In the genomic region with DNA sequence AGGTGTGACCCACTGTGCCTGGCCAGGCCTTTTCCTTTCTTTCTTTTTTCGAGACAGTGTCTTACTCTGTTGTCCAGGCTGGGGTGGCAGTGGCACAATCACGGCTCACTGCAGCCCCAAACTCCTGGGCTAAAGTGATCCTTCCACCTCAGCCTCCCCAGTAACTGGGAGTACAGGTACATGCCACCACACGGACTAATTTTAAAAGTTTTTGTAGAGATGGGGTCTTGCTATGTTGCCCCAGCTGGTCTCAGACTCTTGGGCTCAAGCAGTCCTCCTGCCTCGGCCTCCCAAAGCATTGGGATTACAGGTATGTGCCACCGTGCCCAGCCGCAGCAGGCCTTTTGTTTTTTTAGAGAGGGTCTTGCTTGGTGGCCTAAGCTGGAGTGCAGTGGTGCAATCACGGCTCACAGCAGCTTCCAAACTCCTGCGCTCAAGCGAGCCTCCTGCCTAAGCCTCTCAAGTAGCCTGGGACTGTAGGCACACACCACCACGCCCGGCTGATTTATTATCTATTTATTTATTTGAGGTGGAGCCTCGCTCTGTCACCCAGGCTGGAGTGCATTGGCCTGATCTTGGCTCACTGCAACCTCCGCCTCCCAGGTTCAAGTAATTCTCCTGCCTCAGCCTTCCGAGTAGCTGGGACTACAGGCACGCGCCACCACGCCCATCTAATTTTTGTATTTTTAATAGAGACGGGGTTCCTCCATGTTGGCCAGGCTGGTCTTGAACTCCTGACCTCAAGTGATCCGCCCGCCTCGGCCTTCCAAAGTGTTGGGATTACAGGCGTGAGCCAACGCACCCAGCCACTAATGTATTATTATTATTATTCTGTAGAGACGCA, we compare ENCODE assay signal across 9 cellular contexts. TPM values are rescaled to one million over a fixed set of nuclear protein-coding genes. Genes with fewer than 3 reads are reported as not detected.
DNase-seq lines count a peak whose midpoint lies in the region; TF ChIP-seq lines count a peak whose summit lies in the region.
"Not testable (repeated sequence)": the region's sequence is repeated elsewhere in the genome, so short reads cannot be mapped to it uniquely, and the experiment has no call there.
"Had no signal": no experiment of that assay in that cellular context is flagged by ENCODE, and none has a peak within 500 bp of the region (broad histone marks: within the 10 kb centered on the region; RNA-seq: fewer than 3 reads in every experiment).

No MANE protein-coding gene starts in this region.

- H3K4me2 ChIP-seq in Karpas-422 (ENCODE audit: low read depth, low read length, poor library complexity, severe bottlenecking) = peak overlapping the region; percentile 66

- CTCF ChIA-PET in CD8-positive, alpha-beta memory T cell (lab: Charles Lee) = interaction anchor here (1.9 kb wide), 1 partner anchor 34 kb away, joined by 7 read pairs; no protein-coding TSS in a partner anchor

- not testable (repeated sequence) for H4K20me1 ChIP-seq in Karpas-422 (ENCODE audit: insufficient read depth, low read depth, low read length)

- DNase-seq in CD8-positive, alpha-beta memory T cell; Karpas-422; astrocyte of the spinal cord (ENCODE audit: low read depth, low spot score); esophagus squamous epithelium (lab: John Stamatoyannopoulos, UW); ovary; thyroid gland: not testable (repeated sequence)

- in situ Hi-C loops in astrocyte of the spinal cord (cut with HindIII; ENCODE audit: low sequenced_read_pairs) = not testable (repeated sequence)

- not testable (repeated sequence) for H2AFZ ChIP-seq in Karpas-422 (ENCODE audit: low read length)

- H3K27me3 Mint-ChIP-seq in CD8-positive, alpha-beta memory T cell = not testable (repeated sequence)

- not testable (repeated sequence) for TF ChIP-seq POLR2A in esophagus squamous epithelium (IDR thresholded peaks at IDR 0.05); ovary (IDR thresholded peaks at IDR 0.05); thyroid gland (IDR thresholded peaks at IDR 0.05)

- H3K9ac ChIP-seq in Karpas-422 (ENCODE audit: low read length) = not testable (repeated sequence)
- H3K9ac ChIP-seq in liver (ENCODE audit: low read depth in 1 of 2, low read length in 2 of 2) = peak overlapping the region in 1 of 2 donors; percentile 81

- peak overlapping the region; percentile 92 for H3K27ac ChIP-seq in CD8-positive, alpha-beta memory T cell (ENCODE audit: low read depth, low read length)
- not testable (repeated sequence) for H3K27ac ChIP-seq in Karpas-422 (ENCODE audit: low read length)
- peak overlapping the region; percentile 99 for H3K27ac ChIP-seq in VCaP
- peak overlapping the region; percentile 99 to 100 (median 99) for H3K27ac ChIP-seq in esophagus squamous epithelium
- peak overlapping the region; percentile 83 to 90 for H3K27ac ChIP-seq in liver (ENCODE audit: low read depth in 1 of 2, low read length in 2 of 2)
- peak overlapping the region in 1 of 2 donors; percentile 88 for H3K27ac ChIP-seq in ovary
- H3K27ac ChIP-seq in thyroid gland = peak overlapping the region; percentile 94 to 99 (median 95)

- 55 to 58% methylated on average over 17 to 18 of the region's 24 CpGs for WGBS in esophagus squamous epithelium, 2 donors
- 71% methylated on average over 24 of the region's 24 CpGs for WGBS in liver
- WGBS in ovary, 3 donors = 60 to 75% (median 65%) methylated on average over 24 of the region's 24 CpGs
- WGBS in thyroid gland, 2 donors = 77 to 82% methylated on average over 20 to 24 of the region's 24 CpGs

- intact Hi-C loops in esophagus squamous epithelium (cut with DNase I); thyroid gland (cut with DNase I): not testable (repeated sequence)
- intact Hi-C loops in ovary (cut with DNase I) = loop anchor here in 1 of 4 donors (5.0 to 10.0 kb wide), 2 partner anchors 60 to 263 kb away; a partner anchor contains a TSS

- H3K4me3 Mint-ChIP-seq in CD8-positive, alpha-beta memory T cell = peak overlapping the region; percentile 94 to 97 (median 97)

- H3K4me1 ChIP-seq in CD8-positive, alpha-beta memory T cell (ENCODE audit: insufficient read depth, low read length) = peaks cover 13% of the 10 kb centered on the region
- H3K4me1 ChIP-seq in Karpas-422 (ENCODE audit: low read length) = not testable (repeated sequence)
- H3K4me1 ChIP-seq in esophagus squamous epithelium (peaks cover 25 to 58% (median 42%) of the 10 kb centered on the region in 3 donors), liver (ENCODE audit: control insufficient read depth in 4 of 4, insufficient read depth in 4 of 4, low read length in 3 of 4) (peaks cover 4 to 11% (median 9%) of the 10 kb centered on the region in 4 donors), ovary (ENCODE audit: insufficient read depth) (peaks cover 13% of the 10 kb centered on the region), thyroid gland (peaks cover 13 to 29% of the 10 kb centered on the region in 2 donors)

- H3K79me2 ChIP-seq in Karpas-422 (ENCODE audit: low read length) = not testable (repeated sequence)

- H3K9me2 ChIP-seq in Karpas-422 (replicated peaks; ENCODE audit: insufficient read depth, low read length) = not testable (repeated sequence)

- peaks cover 28 to 40% (median 35%) of the 10 kb centered on the region in 3 donors for H3K4me1 Mint-ChIP-seq in CD8-positive, alpha-beta memory T cell

- POLR2A ChIA-PET in CD8-positive, alpha-beta memory T cell (lab: Charles Lee) = interaction anchor here (0.6 to 1.1 kb wide), 3 partner anchors 10 to 32 kb away, joined by 3 to 7 read pairs (median 3); a partner anchor contains a TSS

- peak overlapping the region; percentile 93 for H3K4me3 ChIP-seq in CD8-positive, alpha-beta memory T cell (ENCODE audit: low read length)
- not testable (repeated sequence) for H3K4me3 ChIP-seq in Karpas-422 (ENCODE audit: low read length)
- H3K4me3 ChIP-seq in astrocyte of the spinal cord (ENCODE audit: low read depth, low read length) (peak overlapping the region; percentile 95), esophagus squamous epithelium (peak overlapping the region; percentile 84 to 98 (median 94)), liver (ENCODE audit: low read depth in 1 of 3, low read length in 3 of 3) (peak overlapping the region; percentile 45 to 87 (median 84)), ovary (peak overlapping the region; percentile 94), thyroid gland (replicated peaks in 1 of 3) (peak overlapping the region; percentile 43 to 95 (median 72))

- not testable (repeated sequence) for H3K36me3 ChIP-seq in CD8-positive, alpha-beta memory T cell (ENCODE audit: insufficient read depth, low read length); Karpas-422 (ENCODE audit: insufficient read depth, low read length); liver (ENCODE audit: control insufficient read depth in 4 of 4, insufficient read depth in 3 of 4, low read depth in 1 of 4, low read length in 3 of 4); ovary; thyroid gland
- peaks cover 7 to 22% (median 9%) of the 10 kb centered on the region in 3 donors for H3K36me3 ChIP-seq in esophagus squamous epithelium

- TF ChIP-seq EP300 in ovary (IDR thresholded peaks at IDR 0.05) = not testable (repeated sequence)

- TF ChIP-seq RAD21 in liver (IDR thresholded peaks at IDR 0.05) = not testable (repeated sequence)

- not testable (repeated sequence) for TF ChIP-seq CTCF in VCaP (conservative IDR thresholded peaks at IDR 0.05); astrocyte of the spinal cord (IDR thresholded peaks at IDR 0.05; ENCODE audit: low read depth, low read length); esophagus squamous epithelium (IDR thresholded peaks at IDR 0.05); liver (IDR thresholded peaks at IDR 0.05; ENCODE audit: low read depth, low read length, missing input control); ovary (IDR thresholded peaks at IDR 0.05); thyroid gland (IDR thresholded peaks at IDR 0.05)

- H3K9me3 Mint-ChIP-seq in CD8-positive, alpha-beta memory T cell = not testable (repeated sequence)

- peak overlapping the region; percentile 81 to 99 (median 96) for H3K27ac Mint-ChIP-seq in CD8-positive, alpha-beta memory T cell

- H3K27me3 ChIP-seq in CD8-positive, alpha-beta memory T cell (ENCODE audit: insufficient read depth, low read length, poor library complexity, severe bottlenecking); Karpas-422 (ENCODE audit: low read length); esophagus squamous epithelium; liver (ENCODE audit: control insufficient read depth in 4 of 4, insufficient read depth in 4 of 4, low read length in 3 of 4); ovary; thyroid gland: not testable (repeated sequence)

- peaks cover 4 to 27% (median 13%) of the 10 kb centered on the region in 3 donors for H3K36me3 Mint-ChIP-seq in CD8-positive, alpha-beta memory T cell

- H3K9me3 ChIP-seq in CD8-positive, alpha-beta memory T cell (ENCODE audit: low read length); Karpas-422 (ENCODE audit: low read length); esophagus squamous epithelium; liver (ENCODE audit: control insufficient read depth in 4 of 4, low read length in 3 of 4); ovary; thyroid gland: not testable (repeated sequence)

RNA-seq across cellular contexts. Expression of a gene that starts 1.0 kb away (rescaled TPM):
- 100 to 1,000 TPM; 116 to 122 TPM for total RNA-seq in CD8-positive, alpha-beta memory T cell
- 334 TPM for polyA plus RNA-seq in CD8-positive, alpha-beta memory T cell
- total RNA-seq in Karpas-422 (2014; rRNA removed; shearing (Covaris generic); ENCODE audit: low replicate concordance) = 3.5 and 4.1 TPM in 2 replicates
- 100 to 1,000 TPM; 185 to 477 (median 324) TPM for total RNA-seq in esophagus squamous epithelium
- 10 to 100 TPM; 28.2 to 50.0 TPM for total RNA-seq in liver
- 100 to 1,000 TPM in 1 of 2 donors, 10 to 100 TPM in 1; 84.8 to 102 TPM for polyA plus RNA-seq in liver
- 100 to 1,000 TPM; 169 to 412 (median 211) TPM for total RNA-seq in ovary
- polyA plus RNA-seq in ovary = 100 to 1,000 TPM; 257 to 330 TPM
- total RNA-seq in thyroid gland = 100 to 1,000 TPM; 256 to 919 (median 484) TPM

RNA-seq across cellular contexts. Expression of a gene that starts 26.9 kb away (rescaled TPM):
- total RNA-seq in CD8-positive, alpha-beta memory T cell = not detected
- polyA plus RNA-seq in CD8-positive, alpha-beta memory T cell = not detected
- not detected in 2 replicates for total RNA-seq in Karpas-422 (2014; rRNA removed; shearing (Covaris generic); ENCODE audit: low replicate concordance)
- not detected for total RNA-seq in esophagus squamous epithelium
- total RNA-seq in liver = not detected
- not detected for polyA plus RNA-seq in liver
- not detected for total RNA-seq in ovary
- polyA plus RNA-seq in ovary = not detected
- total RNA-seq in thyroid gland = not detected
- total RNA-seq: mesenteric fat pad had no signal

RNA-seq across cellular contexts. Expression of a gene that starts 32.1 kb away (rescaled TPM):
- total RNA-seq in CD8-positive, alpha-beta memory T cell = 100 to 1,000 TPM; 236 to 243 TPM
- polyA plus RNA-seq in CD8-positive, alpha-beta memory T cell = 196 TPM
- 145 and 293 TPM in 2 replicates for total RNA-seq in Karpas-422 (2014; rRNA removed; shearing (Covaris generic); ENCODE audit: low replicate concordance)
- total RNA-seq in esophagus squamous epithelium (100 to 1,000 TPM; 118 to 522 (median 268) TPM), liver (10 to 100 TPM; 38.3 to 38.9 TPM), ovary (100 to 1,000 TPM; 645 to 985 (median 727) TPM), thyroid gland (100 to 1,000 TPM; 278 to 531 (median 461) TPM)
- polyA plus RNA-seq in liver (10 to 100 TPM; 25.8 to 85.5 TPM), ovary (1,000 to 10,000 TPM in 1 of 2 donors, 100 to 1,000 TPM in 1; 591 to 1,198 TPM)

RNA-seq across cellular contexts. Expression of a gene that starts 44.3 kb away (rescaled TPM):
- not detected for total RNA-seq in CD8-positive, alpha-beta memory T cell
- polyA plus RNA-seq in CD8-positive, alpha-beta memory T cell = not detected
- total RNA-seq in Karpas-422 (2014; rRNA removed; shearing (Covaris generic); ENCODE audit: low replicate concordance) = not detected in 2 replicates
- total RNA-seq in esophagus squamous epithelium = not detected
- not detected for total RNA-seq in liver
- under 1 TPM in 1 of 2 donors, not detected in 1; 0.04 TPM for polyA plus RNA-seq in liver
- not detected for total RNA-seq in ovary
- not detected for polyA plus RNA-seq in ovary
- total RNA-seq in thyroid gland = not detected
- total RNA-seq: mesenteric fat pad had no signal
